ENCODE assay signal across 9 cellular contexts in the genomic region with DNA sequence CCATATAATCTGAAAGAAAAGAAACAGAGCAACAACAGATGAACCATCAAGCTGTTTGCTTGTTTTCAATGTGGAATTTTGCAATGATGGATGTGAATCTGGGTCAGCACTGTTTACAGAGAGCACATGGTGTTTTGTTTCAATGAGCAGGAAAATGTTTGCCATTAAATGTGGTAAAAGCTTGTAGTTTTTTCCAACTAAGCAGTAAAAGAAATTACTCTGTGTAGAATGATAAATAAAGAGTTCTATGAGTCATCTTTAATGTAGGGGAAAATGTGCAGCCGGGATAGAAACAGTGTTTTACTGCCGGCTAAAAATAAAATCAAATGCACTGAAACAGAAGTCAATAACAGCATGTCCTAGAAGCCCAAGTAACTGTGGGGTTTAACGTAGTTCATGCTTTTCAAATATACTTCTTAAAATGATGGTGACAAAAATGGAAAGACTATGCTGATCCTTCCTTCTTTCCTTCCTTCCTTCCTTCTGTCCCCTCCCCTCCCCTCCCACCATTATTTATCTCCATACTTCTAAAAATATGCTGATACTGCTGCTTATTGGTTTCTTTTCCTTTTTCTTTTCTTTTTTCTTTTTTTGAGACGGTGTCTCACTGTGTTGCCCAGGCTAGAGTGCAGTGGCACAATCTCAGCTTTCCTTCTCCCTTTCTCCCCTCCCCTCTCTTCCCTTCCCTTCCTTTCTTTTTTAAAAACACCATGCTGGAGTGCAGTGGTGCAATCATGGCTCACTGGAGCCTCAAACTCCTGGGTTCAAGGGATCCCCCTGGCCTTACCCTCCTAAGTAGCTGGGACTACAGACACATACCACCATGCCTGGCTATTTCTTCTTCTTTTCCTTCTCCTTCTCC. TPM values are rescaled to one million over a fixed set of nuclear protein-coding genes. Genes with fewer than 3 reads are reported as not detected.
A peak's percentile ranks its signal among the peaks of the same experiment; 100 is the strongest.
DNase-seq lines count a peak whose midpoint lies in the region; ATAC-seq, FAIRE-seq and TF ChIP-seq lines count a peak whose summit lies in the region.
"Had no signal": no experiment of that assay in that cellular context is flagged by ENCODE, and none has a peak within 500 bp of the region (broad histone marks: within the 10 kb centered on the region; RNA-seq: fewer than 3 reads in every experiment).

No MANE protein-coding gene starts in this region.

- 0 out of 3 replicates have a peak overlapping the region, but pooled peaks have one; percentile 2 for H3K4me3 ChIP-seq in A549
- peak overlapping the region in 1 of 3 donors; percentile 36 for H3K4me3 ChIP-seq in breast epithelium
- H3K4me3 ChIP-seq in right lobe of liver: no peak overlapping the region

- peak; percentile 73 for FAIRE-seq in A549 (lab: Jason Lieb, UNC)

- H3K27me3 ChIP-seq in breast epithelium (no peaks in the 10 kb centered on the region), right lobe of liver (no peaks in the 10 kb centered on the region)

- intact Hi-C loops in breast epithelium (cut with DNase I; ENCODE audit: low total_unique reads) (no loop called here), right lobe of liver (cut with DNase I) (no loop called here)

- POLR2A ChIA-PET in A549 (lab: Yijun Ruan, JAX): no interaction called here

- TF ChIP-seq CTCF in A549 (IDR thresholded peaks at IDR 0.05) (no peak), breast epithelium (IDR thresholded peaks at IDR 0.05) (no peak), right lobe of liver (IDR thresholded peaks at IDR 0.05) (no peak)

- 7% methylated on average over 4 of the region's 4 CpGs for WGBS in A549 (ENCODE audit: missing lambda C conversion rate)
- 5% methylated on average over 4 of the region's 4 CpGs for WGBS in right lobe of liver (ENCODE audit: insufficient coverage, low coverage, low lambda C conversion rate, missing lambda C conversion rate)

- peaks cover 15% of the 10 kb centered on the region for H3K4me1 ChIP-seq in A549
- H3K4me1 ChIP-seq in breast epithelium: no peaks in the 10 kb centered on the region
- peaks cover 0 to 21% (median 8%) of the 10 kb centered on the region in 4 donors for H3K4me1 ChIP-seq in right lobe of liver

- TF ChIP-seq POLR2A in A549 (IDR thresholded peaks at IDR 0.05; ENCODE audit: low read length) (no peak), breast epithelium (IDR thresholded peaks at IDR 0.05) (no peak), right lobe of liver (IDR thresholded peaks at IDR 0.05) (no peak)

- no peak for TF ChIP-seq EP300 in A549 (IDR thresholded peaks at IDR 0.05)

- H3K27ac ChIP-seq in A549: peak overlapping the region; percentile 53 to 70
- H3K27ac ChIP-seq in breast epithelium: peak overlapping the region; percentile 46 to 72
- H3K27ac ChIP-seq in right lobe of liver: peak overlapping the region; percentile 66 to 85 (median 82)

- H3K9me3 ChIP-seq in A549 (no peaks in the 10 kb centered on the region), breast epithelium (no peaks in the 10 kb centered on the region), right lobe of liver (no peaks in the 10 kb centered on the region)

- ATAC-seq in A549: peak in 1 of 2 experiments; percentile 52; a peak in 3 of 6 replicates
- peak; percentile 83 to 92 (median 86) for ATAC-seq in right lobe of liver
- ATAC-seq in GM21723 (IDR thresholded peaks at IDR 0.05; ENCODE audit: unreplicated experiment): no peak
- no peak for ATAC-seq in HG03460 (IDR thresholded peaks at IDR 0.05; ENCODE audit: unreplicated experiment)

- H3K36me3 ChIP-seq in breast epithelium: no peaks in the 10 kb centered on the region
- no peaks in the 10 kb centered on the region for H3K36me3 ChIP-seq in right lobe of liver

- H3K4me2 ChIP-seq in A549: peak overlapping the region; percentile 64

- 0 out of 5 replicates have a peak, but pooled peaks of 1 of the 2 experiments have one; percentile 9 for TF ChIP-seq RAD21 in A549 (conservative IDR thresholded peaks at IDR 0.05 in 1 of 2, IDR thresholded peaks at IDR 0.05 in 1 of 2)

- CTCF ChIA-PET in A549 (lab: Yijun Ruan, JAX): interaction anchor here (0.6 to 5.2 kb wide), 8 partner anchors 13 to 290 kb away, joined by 3 to 19 read pairs (median 3); no protein-coding TSS in a partner anchor

- peak in 1 of 2 experiments; percentile 46 for DNase-seq in A549 (ENCODE audit: low read depth in 1 of 2, low spot score in 1 of 2)
- peak; percentile 17 to 84 (median 40) for DNase-seq in NCI-H1417 (lab: John Stamatoyannopoulos, UW)
- no peak for DNase-seq in breast epithelium (ENCODE audit: low spot score in 2 of 2)
- no peak for DNase-seq in right lobe of liver
- no peak for DNase-seq in GM19240 (ENCODE audit: insufficient read length, low spot score)
- no peak for DNase-seq in stimulated activated CD4-positive, alpha-beta T cell treated with anti-CD3 and anti-CD28 coated beads, Interleukin-2, amount 100 ng/mL, for 24 hours
- DNase-seq: DMS79 had no signal

TF ChIP-seq in A549, 52 proteins besides CTCF, POLR2A, EP300 and RAD21 (continues in another document):
- TF ChIP-seq, protein P1, sequence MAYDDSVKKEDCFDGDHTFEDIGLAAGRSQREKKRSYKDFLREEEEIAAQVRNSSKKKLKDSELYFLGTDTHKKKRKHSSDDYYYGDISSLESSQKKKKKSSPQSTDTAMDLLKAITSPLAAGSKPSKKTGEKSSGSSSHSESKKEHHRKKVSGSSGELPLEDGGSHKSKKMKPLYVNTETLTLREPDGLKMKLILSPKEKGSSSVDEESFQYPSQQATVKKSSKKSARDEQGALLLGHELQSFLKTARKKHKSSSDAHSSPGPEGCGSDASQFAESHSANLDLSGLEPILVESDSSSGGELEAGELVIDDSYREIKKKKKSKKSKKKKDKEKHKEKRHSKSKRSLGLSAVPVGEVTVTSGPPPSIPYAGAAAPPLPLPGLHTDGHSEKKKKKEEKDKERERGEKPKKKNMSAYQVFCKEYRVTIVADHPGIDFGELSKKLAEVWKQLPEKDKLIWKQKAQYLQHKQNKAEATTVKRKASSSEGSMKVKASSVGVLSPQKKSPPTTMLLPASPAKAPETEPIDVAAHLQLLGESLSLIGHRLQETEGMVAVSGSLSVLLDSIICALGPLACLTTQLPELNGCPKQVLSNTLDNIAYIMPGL (CRISPR knock-in tag; IDR thresholded peaks at IDR 0.05; ENCODE audit: borderline replicate concordance): no peak
- no peak for TF ChIP-seq NFE2L2 (conservative IDR thresholded peaks at IDR 0.05; ENCODE audit: low read length)
- TF ChIP-seq, protein P2, sequence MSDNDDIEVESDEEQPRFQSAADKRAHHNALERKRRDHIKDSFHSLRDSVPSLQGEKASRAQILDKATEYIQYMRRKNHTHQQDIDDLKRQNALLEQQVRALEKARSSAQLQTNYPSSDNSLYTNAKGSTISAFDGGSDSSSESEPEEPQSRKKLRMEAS (IDR thresholded peaks at IDR 0.05): peak; percentile 61
- peak; percentile 48; the same call in 1 of the 2 replicates for TF ChIP-seq MYC (IDR thresholded peaks at IDR 0.05; ENCODE audit: borderline replicate concordance, low read length)
- TF ChIP-seq, protein P3, sequence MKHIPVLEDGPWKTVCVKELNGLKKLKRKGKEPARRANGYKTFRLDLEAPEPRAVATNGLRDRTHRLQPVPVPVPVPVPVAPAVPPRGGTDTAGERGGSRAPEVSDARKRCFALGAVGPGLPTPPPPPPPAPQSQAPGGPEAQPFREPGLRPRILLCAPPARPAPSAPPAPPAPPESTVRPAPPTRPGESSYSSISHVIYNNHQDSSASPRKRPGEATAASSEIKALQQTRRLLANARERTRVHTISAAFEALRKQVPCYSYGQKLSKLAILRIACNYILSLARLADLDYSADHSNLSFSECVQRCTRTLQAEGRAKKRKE (CRISPR knock-in tag; IDR thresholded peaks at IDR 0.05; ENCODE audit: low read depth): no peak
- TF ChIP-seq HOXA7 (CRISPR knock-in tag; IDR thresholded peaks at IDR 0.05): no peak
- 0 out of 2 replicates have a peak, but pooled peaks have one; percentile 55 for TF ChIP-seq HOXB5 (CRISPR knock-in tag; IDR thresholded peaks at IDR 0.05)
- TF ChIP-seq SREBF2 (IDR thresholded peaks at IDR 0.05): no peak
- TF ChIP-seq MAFK (IDR thresholded peaks at IDR 0.05; ENCODE audit: partially characterized antibody): peak; percentile 51
- TF ChIP-seq JUNB (IDR thresholded peaks at IDR 0.05): no peak
- TF ChIP-seq FOSL2 (IDR thresholded peaks at IDR 0.05): no peak
- peak; percentile 82 for TF ChIP-seq FOSL2 (CRISPR knock-in tag; IDR thresholded peaks at IDR 0.05)
- no peak for TF ChIP-seq RARB (CRISPR knock-in tag; IDR thresholded peaks at IDR 0.05)
- peak in 1 of 2 experiments; percentile 58; a peak in 2 of 4 replicates for TF ChIP-seq CEBPB (IDR thresholded peaks at IDR 0.05)

RNA-seq across cellular contexts. Expression of a gene that starts 6.3 kb away (rescaled TPM):
- polyA plus RNA-seq in A549 (2011; rRNA removed) (154 and 219 TPM in 2 replicates), A549 (2017; fragmentation: RNase III; extraction: RNeasy Plus Mini Kit Qiagen cat#74134 plus additional on column Dnase treatment) (174 to 202 TPM (median 175 TPM) in 3 replicates)
- polyA plus RNA-seq in A549 (2012; cell fraction: cytosol; rRNA removed): 110 and 115 TPM in 2 replicates
- polyA plus RNA-seq in A549 (2012; cell fraction: nucleus; rRNA removed): 44.7 and 53.1 TPM in 2 replicates
- polyA minus RNA-seq in A549 (2011; rRNA and poly(A)+ RNA removed): 38.3 and 41.6 TPM in 2 replicates
- total RNA-seq in breast epithelium (10 to 100 TPM; 32.6 to 47.2 (median 44.5) TPM), right lobe of liver (10 to 100 TPM; 34.0 to 48.0 (median 41.7) TPM)

RNA-seq across cellular contexts. Expression of a gene that starts 41.4 kb away (rescaled TPM):
- polyA plus RNA-seq in A549 (2011; rRNA removed) (23.6 and 32.1 TPM in 2 replicates), A549 (2017; fragmentation: RNase III; extraction: RNeasy Plus Mini Kit Qiagen cat#74134 plus additional on column Dnase treatment) (19.1 to 20.5 TPM (median 19.4 TPM) in 3 replicates)
- polyA plus RNA-seq in A549 (2012; cell fraction: cytosol; rRNA removed): 6.2 and 7.0 TPM in 2 replicates
- polyA plus RNA-seq in A549 (2012; cell fraction: nucleus; rRNA removed): 4.9 and 6.4 TPM in 2 replicates
- polyA minus RNA-seq in A549 (2011; rRNA and poly(A)+ RNA removed): 15.8 and 16.4 TPM in 2 replicates
- total RNA-seq in breast epithelium (10 to 100 TPM; 18.9 to 41.6 (median 24.6) TPM), right lobe of liver (10 to 100 TPM in 1 of 6 experiments, 1 to 10 TPM in 5; 5.5 to 13.2 (median 7.2) TPM)

RNA-seq across cellular contexts. Expression of a gene that starts 41.5 kb away (rescaled TPM):
- polyA plus RNA-seq in A549 (2011; rRNA removed): 0.70 and 0.86 TPM in 2 replicates
- polyA plus RNA-seq in A549 (2012; cell fraction: cytosol; rRNA removed): 0.30 and 0.34 TPM in 2 replicates
- 0.46 and 0.94 TPM in 2 replicates for polyA plus RNA-seq in A549 (2012; cell fraction: nucleus; rRNA removed)
- polyA plus RNA-seq in A549 (2017; fragmentation: RNase III; extraction: RNeasy Plus Mini Kit Qiagen cat#74134 plus additional on column Dnase treatment): 0.39 to 0.49 TPM (median 0.46 TPM) in 3 replicates
- polyA minus RNA-seq in A549 (2011; rRNA and poly(A)+ RNA removed): 1.4 and 2.9 TPM in 2 replicates
- 1 to 10 TPM in 1 of 3 donors, under 1 TPM in 2; 0.33 to 2.4 (median 0.59) TPM for total RNA-seq in breast epithelium
- total RNA-seq in right lobe of liver: not detected

Comparison
In these comparisons a context has a peak if more than half of its experiments do, and no peak if none do; other contexts are left out.
1. ATAC-seq: peak in right lobe of liver (4 of 4); none in GM21723 (single experiment) and HG03460 (single experiment).
2. DNase-seq: peak in NCI-H1417 (3 of 3); none in breast epithelium (0 of 2), right lobe of liver (0 of 3), GM19240 (single experiment) and stimulated activated CD4-positive, alpha-beta T cell treated with anti-CD3 and anti-CD28 coated beads, Interleukin-2, amount 100 ng/mL, for 24 hours (0 of 2).
3. Peak in every context shown above with its lines, with median percentiles within 50 percentile points of each other: H3K27ac ChIP-seq.